8 cellular contexts compared by ENCODE assay signal in the genomic region with DNA sequence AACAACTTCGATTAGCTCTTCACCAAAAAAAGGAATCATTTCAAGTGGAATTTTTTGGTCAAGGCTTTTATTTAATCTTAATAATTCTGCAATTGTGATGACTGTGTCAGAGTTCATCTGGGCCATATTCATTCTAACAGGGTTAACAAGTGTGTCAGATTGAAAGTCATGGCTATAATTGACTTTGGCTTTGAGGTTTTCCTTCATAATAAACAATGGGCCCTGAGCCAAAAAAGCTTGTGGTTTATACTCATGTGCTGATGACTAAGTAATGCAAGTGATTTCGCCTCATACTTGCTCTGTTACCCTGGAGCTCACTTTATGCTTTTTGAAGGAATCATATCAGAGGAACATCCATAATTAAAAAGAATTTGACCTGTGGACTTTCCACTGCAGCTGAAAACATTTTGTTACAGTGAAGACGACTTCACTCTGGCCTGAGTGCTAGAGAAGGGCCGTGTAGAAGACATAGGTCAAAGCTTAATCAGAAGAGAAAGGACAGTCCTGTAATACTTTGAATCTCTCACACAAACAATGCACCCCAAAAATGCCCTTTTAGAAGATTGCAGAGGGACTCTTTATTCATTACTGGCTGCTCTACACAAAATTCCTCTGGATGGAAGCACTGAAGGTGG.
A peak's percentile ranks its signal among the peaks of the same experiment; 100 is the strongest.
DNase-seq lines count a peak whose midpoint lies in the region; ATAC-seq, FAIRE-seq and TF ChIP-seq lines count a peak whose summit lies in the region.

No MANE protein-coding gene starts in this region.

- FAIRE-seq in GM12892 (lab: Jason Lieb, UNC), result no peak

- no peaks in the 10 kb centered on the region for H3K27me3 Mint-ChIP-seq in mesothelial cell of epicardium (ENCODE audit: low read depth)

- no peaks in the 10 kb centered on the region for H3K9me3 ChIP-seq in tibial artery

- H3K27me3 ChIP-seq in tibial artery, result no peaks in the 10 kb centered on the region

- no peak overlapping the region for H3K4me3 Mint-ChIP-seq in mesothelial cell of epicardium

- peaks cover 21% of the 10 kb centered on the region for H3K36me3 Mint-ChIP-seq in mesothelial cell of epicardium

- no peak for TF ChIP-seq POLR2A in GM12892 (IDR thresholded peaks at IDR 0.05; ENCODE audit: low read depth, low read length)

- H3K9me3 Mint-ChIP-seq in mesothelial cell of epicardium, result peaks cover 18% of the 10 kb centered on the region

- ATAC-seq in GM21360 (IDR thresholded peaks at IDR 0.05; ENCODE audit: unreplicated experiment), result peak; percentile 88
- ATAC-seq in HG03565 (IDR thresholded peaks at IDR 0.05; ENCODE audit: unreplicated experiment), result peak; percentile 94

- DNase-seq in ELR (ENCODE audit: low read depth) (peak; percentile 100), SK-MEL-5 (ENCODE audit: low read depth, low spot score) (peak; percentile 96), fibroblast of the conjunctiva (ENCODE audit: low read depth) (peak; percentile 94), tibial artery (no peak), GM12892 (ENCODE audit: insufficient read length) (no peak), mesothelial cell of epicardium (ENCODE audit: low spot score in 2 of 2, unreplicated experiment in 2 of 2) (no peak)

- peaks cover 0 to 46% (median 20%) of the 10 kb centered on the region in 4 donors for H3K4me1 ChIP-seq in tibial artery

- peak overlapping the region; percentile 5 to 60 for H3K27ac ChIP-seq in tibial artery

- peaks cover 0 to 4% (median 4%) of the 10 kb centered on the region in 3 donors for H3K36me3 ChIP-seq in tibial artery

- TF ChIP-seq CTCF in tibial artery (IDR thresholded peaks at IDR 0.05), result no peak
- TF ChIP-seq CTCF in mesothelial cell of epicardium (IDR thresholded peaks at IDR 0.05; ENCODE audit: unreplicated experiment), result no peak

- H3K4me3 ChIP-seq in tibial artery, result no peak overlapping the region

- peaks cover 16% of the 10 kb centered on the region for H3K4me1 Mint-ChIP-seq in mesothelial cell of epicardium

- intact Hi-C loops in tibial artery (cut with DNase I; ENCODE audit: low total_unique reads), result loop anchor here (5.0 kb wide), 1 partner anchor 1206 kb away; no protein-coding TSS in a partner anchor

- in situ Hi-C loops in SK-MEL-5 (cut with HindIII; ENCODE audit: low pct_unique_long_range_greater_than_20kb, low sequenced_read_pairs), result no loop called here

- H3K27ac Mint-ChIP-seq in mesothelial cell of epicardium, result no peak overlapping the region

Comparison
In these comparisons a context has a peak if more than half of its experiments do, and no peak if none do; other contexts are left out.
1. DNase-seq: peak in ELR (single experiment), SK-MEL-5 (single experiment) and fibroblast of the conjunctiva (single experiment); none in tibial artery (0 of 2), GM12892 (single experiment) and mesothelial cell of epicardium (0 of 2).